ENCODE assay signal across 8 cellular contexts in genomic region chr18:50307400-50307737, GRCh38. TPM values are rescaled to one million over a fixed set of nuclear protein-coding genes. Genes with fewer than 3 reads are reported as not detected.
DNase-seq lines count a peak whose midpoint lies in the region; ATAC-seq and TF ChIP-seq lines count a peak whose summit lies in the region.

No MANE protein-coding gene starts in this region.

- H3K27ac ChIP-seq in BLaER1 = peak overlapping the region; percentile 33; the same call in 1 of the 2 replicates
- peak overlapping the region in 1 of 2 donors; percentile 52 for H3K27ac ChIP-seq in coronary artery

- H3K36me3 Mint-ChIP-seq in IgD-negative memory B cell = no peaks in the 10 kb centered on the region
- peaks cover 0 to 5% (median 3%) of the 10 kb centered on the region in 3 donors for H3K36me3 Mint-ChIP-seq in naive thymus-derived CD8-positive, alpha-beta T cell

- H3K9ac ChIP-seq in BLaER1 = peak overlapping the region; percentile 17; the same call in 1 of the 2 replicates

- peak overlapping the region; percentile 86 for H3K4me2 ChIP-seq in BLaER1

- peaks cover 3 to 5% (median 4%) of the 10 kb centered on the region in 3 donors for H3K9me3 Mint-ChIP-seq in IgD-negative memory B cell
- H3K9me3 Mint-ChIP-seq in naive thymus-derived CD8-positive, alpha-beta T cell = peaks cover 0 to 5% (median 3%) of the 10 kb centered on the region in 9 donors

- H3K27ac Mint-ChIP-seq in IgD-negative memory B cell = peak overlapping the region; percentile 30 to 94 (median 31)
- peak overlapping the region; percentile 59 to 94 (median 90) for H3K27ac Mint-ChIP-seq in naive thymus-derived CD8-positive, alpha-beta T cell

- H4K20me1 ChIP-seq in BLaER1 = no peaks in the 10 kb centered on the region

- H3K4me1 ChIP-seq in BLaER1 = peaks cover 54% of the 10 kb centered on the region

- peaks cover 20 to 34% (median 26%) of the 10 kb centered on the region in 3 donors for H3K4me1 Mint-ChIP-seq in IgD-negative memory B cell
- H3K4me1 Mint-ChIP-seq in naive thymus-derived CD8-positive, alpha-beta T cell = peaks cover 7 to 36% (median 16%) of the 10 kb centered on the region in 4 donors

- no peaks in the 10 kb centered on the region for H3K27me3 ChIP-seq in BLaER1

- H3K36me3 ChIP-seq in BLaER1 = no peaks in the 10 kb centered on the region

- POLR2A ChIA-PET in naive thymus-derived CD8-positive, alpha-beta T cell (lab: Charles Lee) = interaction anchor here (0.8 to 3.5 kb wide), 4 partner anchors 9 to 41 kb away, joined by 3 to 22 read pairs (median 9); partner anchors contain the start of genes CFAP53 and MBD1

- H3K4me3 Mint-ChIP-seq in IgD-negative memory B cell = peak overlapping the region; percentile 74 to 97 (median 95)
- H3K4me3 Mint-ChIP-seq in naive thymus-derived CD8-positive, alpha-beta T cell = peak overlapping the region; percentile 90 to 97 (median 93)

- DNase-seq in coronary artery (ENCODE audit: low spot score) (no peak), H4 (ENCODE audit: low spot score) (no peak), DMS 273 (lab: John Stamatoyannopoulos, UW; ENCODE audit: unreplicated experiment) (no peak)
- no peak for DNase-seq in naive thymus-derived CD8-positive, alpha-beta T cell
- DNase-seq in stimulated activated naive CD4-positive, alpha-beta T cell treated with Interleukin-2 at 50 U/mL for 16 hours (lab: John Stamatoyannopoulos, UW) = no peak

- ATAC-seq in naive thymus-derived CD8-positive, alpha-beta T cell = peak; percentile 30 to 45
- ATAC-seq in HG03432 (IDR thresholded peaks at IDR 0.05; ENCODE audit: unreplicated experiment) = no peak

- H3K4me3 ChIP-seq in BLaER1 (peak overlapping the region; percentile 63), coronary artery (peak overlapping the region; percentile 66)

- no peak for TF ChIP-seq CTCF in coronary artery (IDR thresholded peaks at IDR 0.05)

- peaks cover 22% of the 10 kb centered on the region for H3K9me3 ChIP-seq in BLaER1

- peaks cover 6% of the 10 kb centered on the region for H3K27me3 Mint-ChIP-seq in IgD-negative memory B cell
- peaks cover 6 to 19% (median 11%) of the 10 kb centered on the region in 5 donors for H3K27me3 Mint-ChIP-seq in naive thymus-derived CD8-positive, alpha-beta T cell

RNA-seq across cellular contexts. Expression of gene CXXC1, which starts 19.9 kb away (rescaled TPM):
- 98.6 TPM for polyA plus RNA-seq in IgD-negative memory B cell
- 100 to 1,000 TPM; 159 to 171 TPM for total RNA-seq in naive thymus-derived CD8-positive, alpha-beta T cell
- 10 to 100 TPM; 52.2 to 84.7 (median 59.8) TPM for polyA plus RNA-seq in naive thymus-derived CD8-positive, alpha-beta T cell
- 22.7 and 25.3 TPM in 2 replicates for total RNA-seq in H4 (2014; rRNA removed; shearing (Covaris generic))

RNA-seq across cellular contexts. Expression of gene MBD1, which starts 26.0 kb away (rescaled TPM):
- 42.6 TPM for polyA plus RNA-seq in IgD-negative memory B cell
- 100 to 1,000 TPM; 121 to 123 TPM for total RNA-seq in naive thymus-derived CD8-positive, alpha-beta T cell
- 10 to 100 TPM; 22.5 to 39.9 (median 25.2) TPM for polyA plus RNA-seq in naive thymus-derived CD8-positive, alpha-beta T cell
- 28.4 and 36.2 TPM in 2 replicates for total RNA-seq in H4 (2014; rRNA removed; shearing (Covaris generic))

RNA-seq across cellular contexts. Expression of gene CFAP53, which starts 41.1 kb away (rescaled TPM):
- not detected for polyA plus RNA-seq in IgD-negative memory B cell
- 1 to 10 TPM; 1.2 TPM for total RNA-seq in naive thymus-derived CD8-positive, alpha-beta T cell
- under 1 TPM in 2 of 3 donors, not detected in 1; 0.31 to 0.57 TPM for polyA plus RNA-seq in naive thymus-derived CD8-positive, alpha-beta T cell
- 1.0 TPM in 1 of 2 replicates, not detected in the other for total RNA-seq in H4 (2014; rRNA removed; shearing (Covaris generic))
